21 cellular contexts compared by ENCODE assay signal in the genomic region with DNA sequence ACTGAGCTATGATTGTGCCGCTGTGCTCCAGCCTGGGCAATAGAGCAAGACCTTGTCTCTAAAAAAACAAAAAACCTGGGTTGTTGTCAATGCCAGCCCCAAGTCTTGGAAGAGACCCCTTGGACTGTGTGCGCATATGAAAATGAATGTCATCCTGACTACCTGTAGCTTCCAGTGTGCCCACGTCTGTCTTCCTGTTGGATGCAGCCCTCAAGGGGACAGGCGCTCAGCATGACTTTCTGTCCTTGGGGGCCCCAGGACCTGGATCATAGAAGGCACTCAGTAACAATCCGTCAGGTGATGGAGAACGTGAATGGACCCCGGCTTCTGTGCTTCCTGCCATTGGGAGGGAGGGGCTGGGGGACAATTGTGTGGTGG. TPM values are rescaled to one million over a fixed set of nuclear protein-coding genes. Genes with fewer than 3 reads are reported as not detected.
DNase-seq lines count a peak whose midpoint lies in the region; ATAC-seq, FAIRE-seq and TF ChIP-seq lines count a peak whose summit lies in the region.
"Had no signal": no experiment of that assay in that cellular context is flagged by ENCODE, and none has a peak within 500 bp of the region (broad histone marks: within the 10 kb centered on the region; RNA-seq: fewer than 3 reads in every experiment).

No MANE protein-coding gene starts in this region.

- H3K9me3 Mint-ChIP-seq in activated CD8-positive, alpha-beta T cell treated with anti-CD3 and anti-CD28 coated beads, Interleukin-2, amount 10 ng/mL, durations not matched to agents 7 days and 5 days (ENCODE audit: insufficient read depth): no peaks in the 10 kb centered on the region
- H3K9me3 Mint-ChIP-seq in activated CD8-positive, alpha-beta T cell treated with anti-CD3 and anti-CD28 coated beads for 36 hours: no peaks in the 10 kb centered on the region
- no peaks in the 10 kb centered on the region for H3K9me3 Mint-ChIP-seq in stimulated activated naive CD8-positive, alpha-beta T cell treated with anti-CD3 and anti-CD28 coated beads, Interleukin-15, amount 100 ng/mL, for 72 hours
- no peaks in the 10 kb centered on the region for H3K9me3 Mint-ChIP-seq in natural killer cell

- peak overlapping the region; percentile 53 for H3K27ac Mint-ChIP-seq in activated CD8-positive, alpha-beta T cell treated with anti-CD3 and anti-CD28 coated beads, Interleukin-2, amount 10 ng/mL, durations not matched to agents 7 days and 5 days
- H3K27ac Mint-ChIP-seq in activated CD8-positive, alpha-beta T cell treated with anti-CD3 and anti-CD28 coated beads for 36 hours: no peak overlapping the region
- no peak overlapping the region for H3K27ac Mint-ChIP-seq in stimulated activated naive CD8-positive, alpha-beta T cell treated with anti-CD3 and anti-CD28 coated beads, Interleukin-15, amount 100 ng/mL, for 72 hours
- H3K27ac Mint-ChIP-seq in natural killer cell: peak overlapping the region; percentile 95 to 97

- TF ChIP-seq CTCF in activated CD8-positive, alpha-beta T cell treated with anti-CD3 and anti-CD28 coated beads for 36 hours (IDR thresholded peaks at IDR 0.05): no peak
- no peak for TF ChIP-seq CTCF in natural killer cell (IDR thresholded peaks at IDR 0.05)

- no peak for ATAC-seq in activated CD8-positive, alpha-beta T cell treated with anti-CD3 and anti-CD28 coated beads, Interleukin-2, amount 10 ng/mL, durations not matched to agents 7 days and 5 days
- no peak for ATAC-seq in activated CD8-positive, alpha-beta T cell treated with anti-CD3 and anti-CD28 coated beads for 36 hours
- ATAC-seq in stimulated activated naive CD8-positive, alpha-beta T cell treated with anti-CD3 and anti-CD28 coated beads, Interleukin-15, Interleukin-2, amounts not matched to agents 100 U/mL and 50 U/mL, for 24 hours: no peak
- no peak for ATAC-seq in stimulated activated naive CD8-positive, alpha-beta T cell treated with anti-CD3 and anti-CD28 coated beads, Interleukin-15, amount 100 ng/mL, for 72 hours
- no peak for ATAC-seq in natural killer cell

- H3K4me3 Mint-ChIP-seq in activated CD8-positive, alpha-beta T cell treated with anti-CD3 and anti-CD28 coated beads, Interleukin-2, amount 10 ng/mL, durations not matched to agents 7 days and 5 days: no peak overlapping the region
- H3K4me3 Mint-ChIP-seq in activated CD8-positive, alpha-beta T cell treated with anti-CD3 and anti-CD28 coated beads for 36 hours: no peak overlapping the region
- no peak overlapping the region for H3K4me3 Mint-ChIP-seq in stimulated activated naive CD8-positive, alpha-beta T cell treated with anti-CD3 and anti-CD28 coated beads, Interleukin-15, amount 100 ng/mL, for 72 hours
- H3K4me3 Mint-ChIP-seq in natural killer cell: no peak overlapping the region

- H3K27me3 Mint-ChIP-seq in activated CD8-positive, alpha-beta T cell treated with anti-CD3 and anti-CD28 coated beads, Interleukin-2, amount 10 ng/mL, durations not matched to agents 7 days and 5 days (ENCODE audit: low read depth): peaks cover 3% of the 10 kb centered on the region
- H3K27me3 Mint-ChIP-seq in activated CD8-positive, alpha-beta T cell treated with anti-CD3 and anti-CD28 coated beads for 36 hours: no peaks in the 10 kb centered on the region
- peaks cover 14% of the 10 kb centered on the region for H3K27me3 Mint-ChIP-seq in stimulated activated naive CD8-positive, alpha-beta T cell treated with anti-CD3 and anti-CD28 coated beads, Interleukin-15, amount 100 ng/mL, for 72 hours
- no peaks in the 10 kb centered on the region for H3K27me3 Mint-ChIP-seq in natural killer cell (ENCODE audit: low read depth in 2 of 2)

- FAIRE-seq in HTR-8/SVneo (lab: Jason Lieb, UNC): no peak
- FAIRE-seq: GM18507, RCC 7860 had no signal

- CTCF ChIA-PET in activated CD8-positive, alpha-beta T cell treated with anti-CD3 and anti-CD28 coated beads, Interleukin-2, amount 10 ng/mL, durations not matched to agents 7 days and 5 days (lab: Charles Lee): interaction anchor here (1.1 to 4.1 kb wide), 4 partner anchors 17 to 35 kb away, joined by 3 to 22 read pairs (median 4); no protein-coding TSS in a partner anchor
- CTCF ChIA-PET in activated CD8-positive, alpha-beta T cell treated with anti-CD3 and anti-CD28 coated beads for 36 hours (lab: Charles Lee): interaction anchor here (1.2 to 2.5 kb wide), 2 partner anchors 14 to 35 kb away, joined by 4 to 8 read pairs; no protein-coding TSS in a partner anchor

- peaks cover 37% of the 10 kb centered on the region for H3K36me3 Mint-ChIP-seq in activated CD8-positive, alpha-beta T cell treated with anti-CD3 and anti-CD28 coated beads, Interleukin-2, amount 10 ng/mL, durations not matched to agents 7 days and 5 days (ENCODE audit: low read depth)
- H3K36me3 Mint-ChIP-seq in activated CD8-positive, alpha-beta T cell treated with anti-CD3 and anti-CD28 coated beads for 36 hours (ENCODE audit: low read depth): peaks cover 25% of the 10 kb centered on the region
- H3K36me3 Mint-ChIP-seq in natural killer cell: peaks cover 13% of the 10 kb centered on the region
- H3K36me3 Mint-ChIP-seq: CD14-positive monocyte had no signal

- DNase-seq in activated CD8-positive, alpha-beta T cell treated with anti-CD3 and anti-CD28 coated beads, Interleukin-2, amount 10 ng/mL, durations not matched to agents 7 days and 5 days: no peak
- DNase-seq in activated CD8-positive, alpha-beta T cell treated with anti-CD3 and anti-CD28 coated beads for 36 hours: no peak
- peak; percentile 3 for DNase-seq in stimulated activated naive CD8-positive, alpha-beta T cell treated with anti-CD3 and anti-CD28 coated beads, Interleukin-15, Interleukin-2, amounts not matched to agents 100 U/mL and 50 U/mL, for 24 hours
- no peak for DNase-seq in stimulated activated naive CD8-positive, alpha-beta T cell treated with anti-CD3 and anti-CD28 coated beads, Interleukin-15, amount 100 ng/mL, for 72 hours
- DNase-seq in natural killer cell (no peak), HTR-8/SVneo (ENCODE audit: insufficient read length, low spot score) (no peak), GM19240 (ENCODE audit: insufficient read length, low spot score) (no peak), GM19238 (ENCODE audit: insufficient read length, low spot score) (no peak)
- DNase-seq: 8988T, DMS53, NCI-H1694, NCI-H2081, NCI-H2171, NCI-H526, OCI-M1 had no signal

- POLR2A ChIA-PET in activated CD8-positive, alpha-beta T cell treated with anti-CD3 and anti-CD28 coated beads, Interleukin-2, amount 10 ng/mL, durations not matched to agents 7 days and 5 days (lab: Charles Lee): interaction anchor here (2.0 to 2.3 kb wide), 2 partner anchors 9 to 34 kb away, joined by 8 to 11 read pairs; a partner anchor contains a TSS
- POLR2A ChIA-PET in activated CD8-positive, alpha-beta T cell treated with anti-CD3 and anti-CD28 coated beads for 36 hours (lab: Charles Lee): interaction anchor here (0.7 to 1.5 kb wide), 2 partner anchors 9 to 179 kb away, joined by 3 to 4 read pairs; a partner anchor contains a TSS

- intact Hi-C loops in activated CD8-positive, alpha-beta T cell treated with anti-CD3 and anti-CD28 coated beads for 36 hours (cut with micrococcal nuclease): no loop called here
- intact Hi-C loops in natural killer cell (cut with micrococcal nuclease): no loop called here

- peaks cover 80% of the 10 kb centered on the region for H3K4me1 Mint-ChIP-seq in activated CD8-positive, alpha-beta T cell treated with anti-CD3 and anti-CD28 coated beads, Interleukin-2, amount 10 ng/mL, durations not matched to agents 7 days and 5 days (ENCODE audit: low read depth)
- H3K4me1 Mint-ChIP-seq in activated CD8-positive, alpha-beta T cell treated with anti-CD3 and anti-CD28 coated beads for 36 hours (ENCODE audit: low read depth): peaks cover 60% of the 10 kb centered on the region
- peaks cover 90% of the 10 kb centered on the region for H3K4me1 Mint-ChIP-seq in stimulated activated naive CD8-positive, alpha-beta T cell treated with anti-CD3 and anti-CD28 coated beads, Interleukin-15, amount 100 ng/mL, for 72 hours
- peaks cover 85 to 97% of the 10 kb centered on the region in 2 donors for H3K4me1 Mint-ChIP-seq in natural killer cell

RNA-seq across cellular contexts. Expression of a gene that starts 9.0 kb away (rescaled TPM):
- total RNA-seq in activated CD8-positive, alpha-beta T cell treated with anti-CD3 and anti-CD28 coated beads, Interleukin-2, amount 10 ng/mL, durations not matched to agents 7 days and 5 days: 100 to 1,000 TPM; 265 to 272 TPM
- total RNA-seq in activated CD8-positive, alpha-beta T cell treated with anti-CD3 and anti-CD28 coated beads for 36 hours: 100 to 1,000 TPM; 107 to 113 TPM
- total RNA-seq in natural killer cell: 1,000 to 10,000 TPM; 1,641 to 2,133 (median 1,982) TPM
- total RNA-seq: H4, MCF 10A, SJCRH30 had no signal

Comparison
In these comparisons a context has a peak if more than half of its experiments do, and no peak if none do; other contexts are left out.
1. H3K27ac Mint-ChIP-seq: peak in activated CD8-positive, alpha-beta T cell treated with anti-CD3 and anti-CD28 coated beads, Interleukin-2, amount 10 ng/mL, durations not matched to agents 7 days and 5 days (single experiment) and natural killer cell (2 of 2); none in activated CD8-positive, alpha-beta T cell treated with anti-CD3 and anti-CD28 coated beads for 36 hours (single experiment) and stimulated activated naive CD8-positive, alpha-beta T cell treated with anti-CD3 and anti-CD28 coated beads, Interleukin-15, amount 100 ng/mL, for 72 hours (0 of 2).
2. RNA of a gene that starts 9.0 kb away (total RNA-seq): 1,641 to 2,133 TPM in natural killer cell; 265 to 272 TPM in activated CD8-positive, alpha-beta T cell treated with anti-CD3 and anti-CD28 coated beads, Interleukin-2, amount 10 ng/mL, durations not matched to agents 7 days and 5 days and 107 to 113 TPM in activated CD8-positive, alpha-beta T cell treated with anti-CD3 and anti-CD28 coated beads for 36 hours; every median in the first group is over 4 times any median in the second.